33 cellular contexts compared by ENCODE assay signal in genomic region chr6:4948781-4949450, GRCh38. TPM values are rescaled to one million over a fixed set of nuclear protein-coding genes. Genes with fewer than 3 reads are reported as not detected.
A peak's percentile ranks its signal among the peaks of the same experiment; 100 is the strongest.
DNase-seq lines count a peak whose midpoint lies in the region; ATAC-seq and TF ChIP-seq lines count a peak whose summit lies in the region.
"Had no signal": no experiment of that assay in that cellular context is flagged by ENCODE, and none has a peak within 500 bp of the region (broad histone marks: within the 10 kb centered on the region; RNA-seq: fewer than 3 reads in every experiment).

No MANE protein-coding gene starts in this region.

- H3K4me3 ChIP-seq in cardiac muscle cell: no peak overlapping the region
- H3K4me3 ChIP-seq: BLaER1, gastrocnemius medialis, left lung, psoas muscle, tibial artery had no signal

- CTCF ChIA-PET in RWPE1 (lab: Yijun Ruan, JAX): no interaction called here
- CTCF ChIA-PET in T-cell (lab: Charles Lee): no interaction called here

- H3K4me1 Mint-ChIP-seq in glutamatergic neuron (ENCODE audit: low read depth, unreplicated experiment): peaks cover 3% of the 10 kb centered on the region
- H3K4me1 Mint-ChIP-seq in T-cell: no peaks in the 10 kb centered on the region
- H3K4me1 Mint-ChIP-seq: activated naive CD4-positive, alpha-beta T cell treated with anti-CD3 and anti-CD28 coated beads, Interleukin-2, amount 10 ng/mL, durations not matched to agents 7 days and 5 days had no signal

- H3K27ac Mint-ChIP-seq in glutamatergic neuron (ENCODE audit: unreplicated experiment) (no peak overlapping the region), T-cell (no peak overlapping the region)
- H3K27ac Mint-ChIP-seq: activated CD4-positive, alpha-beta T cell treated with anti-CD3 and anti-CD28 coated beads, Interleukin-2, amount 10 ng/mL, durations not matched to agents 24 days and 14 days; activated naive CD4-positive, alpha-beta T cell treated with anti-CD3 and anti-CD28 coated beads, Interleukin-2, amount 10 ng/mL, durations not matched to agents 7 days and 5 days; activated T-helper 1 cell treated with anti-CD3 and anti-CD28 coated beads, Interleukin-12 subunit alpha, Interleukin-12 subunit beta, Interleukin-2, Interleukin-4 antibody, amounts not matched to agents 30 ng/mL and 10 ng/mL and 1 ng/mL, durations not matched to agents 14 hours and 24 hours and 36 hours; naive B cell had no signal

- H3K36me3 Mint-ChIP-seq in glutamatergic neuron (ENCODE audit: unreplicated experiment) (peaks cover 15% of the 10 kb centered on the region), T-cell (peaks cover 62% of the 10 kb centered on the region)

- H3K27me3 ChIP-seq in cardiac muscle cell: no peaks in the 10 kb centered on the region
- H3K27me3 ChIP-seq: BLaER1, gastrocnemius medialis, left lung, tibial artery had no signal

- ATAC-seq in left ventricle myocardium superior (no peak), T-cell (replicated peaks in 1 of 4) (no peak), GM19324 (IDR thresholded peaks at IDR 0.05; ENCODE audit: low FRiP score, unreplicated experiment) (no peak)
- ATAC-seq: gastrocnemius medialis; left lung; PC-3; psoas muscle; Right ventricle myocardium inferior; stimulated activated naive CD8-positive, alpha-beta T cell treated with anti-CD3 and anti-CD28 coated beads, Interleukin-15, Interleukin-2, amounts not matched to agents 100 U/mL and 50 U/mL, for 24 hours had no signal

- peak overlapping the region; percentile 20 for H3K27ac ChIP-seq in cardiac muscle cell
- H3K27ac ChIP-seq in RWPE1: peak overlapping the region; percentile 13; the same call in 1 of the 2 replicates
- H3K27ac ChIP-seq: BLaER1, gastrocnemius medialis, left lung, psoas muscle, tibial artery, VCaP had no signal

- peaks cover 14% of the 10 kb centered on the region for H3K36me3 ChIP-seq in cardiac muscle cell

- H3K4me3 Mint-ChIP-seq in glutamatergic neuron (ENCODE audit: unreplicated experiment): peak overlapping the region; percentile 15
- H3K4me3 Mint-ChIP-seq in T-cell: no peak overlapping the region
- H3K4me3 Mint-ChIP-seq: activated CD4-positive, alpha-beta T cell treated with anti-CD3 and anti-CD28 coated beads, Interleukin-2, amount 10 ng/mL, durations not matched to agents 24 days and 14 days; activated naive CD4-positive, alpha-beta T cell treated with anti-CD3 and anti-CD28 coated beads, Interleukin-2, amount 10 ng/mL, durations not matched to agents 7 days and 5 days; activated T-helper 1 cell treated with anti-CD3 and anti-CD28 coated beads, Interleukin-12 subunit alpha, Interleukin-12 subunit beta, Interleukin-2, Interleukin-4 antibody, amounts not matched to agents 30 ng/mL and 10 ng/mL and 1 ng/mL, durations not matched to agents 14 hours and 24 hours and 36 hours; naive B cell had no signal

- no peaks in the 10 kb centered on the region for H3K4me1 ChIP-seq in cardiac muscle cell (ENCODE audit: low read depth)
- H3K4me1 ChIP-seq: BLaER1, gastrocnemius medialis, left lung, psoas muscle, tibial artery had no signal

- H3K27me3 Mint-ChIP-seq in glutamatergic neuron (ENCODE audit: unreplicated experiment): peaks cover 6% of the 10 kb centered on the region
- no peaks in the 10 kb centered on the region for H3K27me3 Mint-ChIP-seq in T-cell
- H3K27me3 Mint-ChIP-seq: activated CD4-positive, alpha-beta T cell treated with anti-CD3 and anti-CD28 coated beads, Interleukin-2, amount 10 ng/mL, durations not matched to agents 24 days and 14 days; activated naive CD4-positive, alpha-beta T cell treated with anti-CD3 and anti-CD28 coated beads, Interleukin-2, amount 10 ng/mL, durations not matched to agents 7 days and 5 days; naive B cell had no signal

- H3K9me3 Mint-ChIP-seq in glutamatergic neuron (ENCODE audit: unreplicated experiment) (peaks cover 20% of the 10 kb centered on the region), T-cell (no peaks in the 10 kb centered on the region)
- H3K9me3 Mint-ChIP-seq: activated CD4-positive, alpha-beta T cell treated with anti-CD3 and anti-CD28 coated beads, Interleukin-2, amount 10 ng/mL, durations not matched to agents 24 days and 14 days; activated naive CD4-positive, alpha-beta T cell treated with anti-CD3 and anti-CD28 coated beads, Interleukin-2, amount 10 ng/mL, durations not matched to agents 7 days and 5 days; activated T-helper 1 cell treated with anti-CD3 and anti-CD28 coated beads, Interleukin-12 subunit alpha, Interleukin-12 subunit beta, Interleukin-2, Interleukin-4 antibody, amounts not matched to agents 30 ng/mL and 10 ng/mL and 1 ng/mL, durations not matched to agents 14 hours and 24 hours and 36 hours; naive B cell had no signal

- POLR2A ChIA-PET in RWPE1 (lab: Yijun Ruan, JAX; ENCODE audit: low non-redundant PET): no interaction called here
- POLR2A ChIA-PET in T-cell (lab: Charles Lee): no interaction called here

- TF ChIP-seq CTCF in cardiac muscle cell (IDR thresholded peaks at IDR 0.05; ENCODE audit: low read depth, low read length) (no peak), RWPE1 (conservative IDR thresholded peaks at IDR 0.05; ENCODE audit: low read depth) (no peak), glutamatergic neuron (IDR thresholded peaks at IDR 0.05; ENCODE audit: partially characterized antibody, unreplicated experiment) (no peak)

- H3K9me3 ChIP-seq in cardiac muscle cell (ENCODE audit: low read depth): no peaks in the 10 kb centered on the region
- H3K9me3 ChIP-seq: BLaER1, gastrocnemius medialis, left lung, psoas muscle, tibial artery had no signal

- intact Hi-C loops in left ventricle myocardium superior (cut with micrococcal nuclease): no loop called here

- DNase-seq in cardiac muscle cell (ENCODE audit: low read depth in 1 of 2, low spot score in 1 of 2) (peak in 1 of 2 donors; percentile 19), left ventricle myocardium superior (no peak), RWPE1 (ENCODE audit: low spot score) (no peak), glutamatergic neuron (no peak), KG1 (lab: John Stamatoyannopoulos, UW) (no peak), T-cell (no peak), EL (no peak)
- DNase-seq: activated CD4-positive, alpha-beta T cell treated with anti-CD3 and anti-CD28 coated beads, Interleukin-2, amount 10 ng/mL, durations not matched to agents 24 days and 14 days; activated naive CD4-positive, alpha-beta T cell treated with anti-CD3 and anti-CD28 coated beads, Interleukin-2, amount 10 ng/mL, durations not matched to agents 7 days and 5 days; amygdala; central memory CD4-positive, alpha-beta T cell; dermis blood vessel endothelial cell; DMS153; gastrocnemius medialis; GF-D8; hypothalamus; Karpas-422; left lung; MV-4-11; naive B cell; NCI-H146; NCI-H2171; NCI-H510A treated with DMSO at 0.1 percent for 48 hours; PC-3; psoas muscle; stimulated activated CD4-positive, alpha-beta T cell treated with anti-CD3 and anti-CD28 coated beads, Interleukin-15, amount 100 ng/mL, for 24 hours; stimulated activated naive CD8-positive, alpha-beta T cell treated with anti-CD3 and anti-CD28 coated beads, Interleukin-15, Interleukin-2, amounts not matched to agents 100 U/mL and 50 U/mL, for 24 hours; tibial artery had no signal

RNA-seq across cellular contexts. Expression of gene RPP40, which starts 54.9 kb away (rescaled TPM):
- total RNA-seq in cardiac muscle cell (2.7 and 3.9 TPM in 2 replicates), left ventricle myocardium superior (2.4 TPM), glutamatergic neuron (ENCODE audit: unreplicated experiment) (6.9 TPM), T-cell (1 to 10 TPM; 2.0 to 7.8 (median 4.8) TPM)
- polyA plus RNA-seq in cardiac muscle cell: 13.7 and 14.3 TPM in 2 replicates
